12 cellular contexts compared by ENCODE assay signal in genomic region chrX:13085533-13085932, GRCh38. TPM values are rescaled to one million over a fixed set of nuclear protein-coding genes. Genes with fewer than 3 reads are reported as not detected.
DNase-seq lines count a peak whose midpoint lies in the region; ATAC-seq, FAIRE-seq and TF ChIP-seq lines count a peak whose summit lies in the region.
"Had no signal": no experiment of that assay in that cellular context is flagged by ENCODE, and none has a peak within 500 bp of the region (broad histone marks: within the 10 kb centered on the region; RNA-seq: fewer than 3 reads in every experiment).

No MANE protein-coding gene starts in this region.

- TF ChIP-seq CTCF in Panc1 (IDR thresholded peaks at IDR 0.05), result no peak
- TF ChIP-seq CTCF in esophagus squamous epithelium (IDR thresholded peaks at IDR 0.05), result no peak

- no peak overlapping the region for H3K4me3 ChIP-seq in Panc1 (ENCODE audit: low read depth in 2 of 2, low read length in 2 of 2)
- no peak overlapping the region for H3K4me3 ChIP-seq in esophagus squamous epithelium
- H3K4me3 ChIP-seq: cardiac muscle cell had no signal

- ATAC-seq in Panc1 (no peak), GM18498 (IDR thresholded peaks at IDR 0.05; ENCODE audit: unreplicated experiment) (no peak), GM21390 (IDR thresholded peaks at IDR 0.05; ENCODE audit: unreplicated experiment) (no peak)

- peak overlapping the region; percentile 81 for H3K4me3 Mint-ChIP-seq in activated naive CD4-positive, alpha-beta T cell treated with anti-CD3 and anti-CD28 coated beads, Interleukin-2, amount 10 ng/mL, durations not matched to agents 7 days and 5 days

- H3K36me3 ChIP-seq in Panc1 (ENCODE audit: control insufficient read depth, insufficient read depth, low read length), result no peaks in the 10 kb centered on the region
- no peaks in the 10 kb centered on the region for H3K36me3 ChIP-seq in esophagus squamous epithelium
- H3K36me3 ChIP-seq: cardiac muscle cell had no signal

- 67 to 73% methylated on average over 5 of the region's 5 CpGs for WGBS in esophagus squamous epithelium, 2 donors

- H3K4me1 ChIP-seq in Panc1 (ENCODE audit: control insufficient read depth, insufficient read depth, low read length) (no peaks in the 10 kb centered on the region), esophagus squamous epithelium (peaks cover 0 to 6% (median 0%) of the 10 kb centered on the region in 3 donors)

- POLR2A ChIA-PET in Panc1 (lab: Charles Lee), result no interaction called here

- no peaks in the 10 kb centered on the region for H3K27me3 Mint-ChIP-seq in activated naive CD4-positive, alpha-beta T cell treated with anti-CD3 and anti-CD28 coated beads, Interleukin-2, amount 10 ng/mL, durations not matched to agents 7 days and 5 days
- H3K27me3 Mint-ChIP-seq: progenitor cell of endocrine pancreas had no signal

- DNase-seq in GM18507 (ENCODE audit: extremely low spot score, insufficient read length, low read depth) (no peak), Panc1 (ENCODE audit: low read depth, low spot score) (no peak), esophagus squamous epithelium (lab: John Stamatoyannopoulos, UW) (no peak)
- DNase-seq in activated naive CD4-positive, alpha-beta T cell treated with anti-CD3 and anti-CD28 coated beads, Interleukin-2, amount 10 ng/mL, durations not matched to agents 7 days and 5 days, result peak; percentile 74
- DNase-seq in stimulated activated CD4-positive, alpha-beta T cell treated with anti-CD3 and anti-CD28 coated beads, Interleukin-4, amount 100 ng/mL, for 24 hours, result peak; percentile 28
- DNase-seq: foreskin fibroblast, NCI-H1694 had no signal

- H3K27me3 ChIP-seq in Panc1 (ENCODE audit: control insufficient read depth, insufficient read depth, low read length), result no peaks in the 10 kb centered on the region
- H3K27me3 ChIP-seq in esophagus squamous epithelium, result no peaks in the 10 kb centered on the region
- H3K27me3 ChIP-seq: cardiac muscle cell had no signal

- in situ Hi-C loops in Panc1 (cut with HindIII; ENCODE audit: low pct_unique_long_range_greater_than_20kb, low sequenced_read_pairs), result no loop called here

- FAIRE-seq in GM18507 (lab: Jason Lieb, UNC), result peak; percentile 92

- intact Hi-C loops in Panc1 (cut with micrococcal nuclease; ENCODE audit: unreplicated experiment), result no loop called here
- intact Hi-C loops in esophagus squamous epithelium (cut with DNase I), result no loop called here

- H3K27ac Mint-ChIP-seq in activated naive CD4-positive, alpha-beta T cell treated with anti-CD3 and anti-CD28 coated beads, Interleukin-2, amount 10 ng/mL, durations not matched to agents 7 days and 5 days, result peak overlapping the region; percentile 97
- H3K27ac Mint-ChIP-seq: progenitor cell of endocrine pancreas had no signal

- no peaks in the 10 kb centered on the region for H3K9me3 ChIP-seq in Panc1 (ENCODE audit: control insufficient read depth, insufficient read depth, low read depth, low read length)
- H3K9me3 ChIP-seq in esophagus squamous epithelium, result no peaks in the 10 kb centered on the region

- peak in 1 of 4 donors; percentile 28 for TF ChIP-seq POLR2A in esophagus squamous epithelium (IDR thresholded peaks at IDR 0.05)

- H3K4me1 Mint-ChIP-seq in activated naive CD4-positive, alpha-beta T cell treated with anti-CD3 and anti-CD28 coated beads, Interleukin-2, amount 10 ng/mL, durations not matched to agents 7 days and 5 days, result peaks cover 94% of the 10 kb centered on the region

- no TSS peak for BruUV-seq in Panc1 (replicated peaks; lab: Mats Ljungman, UMichigan)

- CTCF ChIA-PET in Panc1 (lab: Charles Lee), result no interaction called here
- CTCF ChIA-PET in activated naive CD4-positive, alpha-beta T cell treated with anti-CD3 and anti-CD28 coated beads, Interleukin-2, amount 10 ng/mL, durations not matched to agents 7 days and 5 days (lab: Charles Lee), result interaction anchor here (0.9 to 2.1 kb wide), 3 partner anchors 33 to 109 kb away, joined by 3 to 5 read pairs (median 4); no protein-coding TSS in a partner anchor

- H3K27ac ChIP-seq in Panc1 (ENCODE audit: low read length) (peak overlapping the region; percentile 17; the same call in 1 of the 2 replicates), esophagus squamous epithelium (peak overlapping the region in 1 of 4 donors; percentile 21)
- H3K27ac ChIP-seq: cardiac muscle cell had no signal

- H3K9me3 Mint-ChIP-seq in activated naive CD4-positive, alpha-beta T cell treated with anti-CD3 and anti-CD28 coated beads, Interleukin-2, amount 10 ng/mL, durations not matched to agents 7 days and 5 days, result no peaks in the 10 kb centered on the region

- H3K36me3 Mint-ChIP-seq in activated naive CD4-positive, alpha-beta T cell treated with anti-CD3 and anti-CD28 coated beads, Interleukin-2, amount 10 ng/mL, durations not matched to agents 7 days and 5 days, result peaks cover 2% of the 10 kb centered on the region

RNA-seq across cellular contexts. Expression of gene FAM9C, which starts 41.1 kb away (rescaled TPM):
- total RNA-seq in Panc1 (2021; ENCODE audit: unreplicated experiment), result not detected
- polyA plus RNA-seq in Panc1 (2012; ENCODE audit: insufficient read length), result not detected
- total RNA-seq in esophagus squamous epithelium, result not detected
- total RNA-seq: cardiac muscle cell, lower leg skin, progenitor cell of endocrine pancreas had no signal
- polyA plus RNA-seq: cardiac muscle cell had no signal

Comparison
In these comparisons a context has a peak if more than half of its experiments do, and no peak if none do; other contexts are left out.
1. DNase-seq: peak in activated naive CD4-positive, alpha-beta T cell treated with anti-CD3 and anti-CD28 coated beads, Interleukin-2, amount 10 ng/mL, durations not matched to agents 7 days and 5 days (single experiment) and stimulated activated CD4-positive, alpha-beta T cell treated with anti-CD3 and anti-CD28 coated beads, Interleukin-4, amount 100 ng/mL, for 24 hours (single experiment); none in GM18507 (single experiment), Panc1 (single experiment) and esophagus squamous epithelium (single experiment).